In the genomic region with DNA sequence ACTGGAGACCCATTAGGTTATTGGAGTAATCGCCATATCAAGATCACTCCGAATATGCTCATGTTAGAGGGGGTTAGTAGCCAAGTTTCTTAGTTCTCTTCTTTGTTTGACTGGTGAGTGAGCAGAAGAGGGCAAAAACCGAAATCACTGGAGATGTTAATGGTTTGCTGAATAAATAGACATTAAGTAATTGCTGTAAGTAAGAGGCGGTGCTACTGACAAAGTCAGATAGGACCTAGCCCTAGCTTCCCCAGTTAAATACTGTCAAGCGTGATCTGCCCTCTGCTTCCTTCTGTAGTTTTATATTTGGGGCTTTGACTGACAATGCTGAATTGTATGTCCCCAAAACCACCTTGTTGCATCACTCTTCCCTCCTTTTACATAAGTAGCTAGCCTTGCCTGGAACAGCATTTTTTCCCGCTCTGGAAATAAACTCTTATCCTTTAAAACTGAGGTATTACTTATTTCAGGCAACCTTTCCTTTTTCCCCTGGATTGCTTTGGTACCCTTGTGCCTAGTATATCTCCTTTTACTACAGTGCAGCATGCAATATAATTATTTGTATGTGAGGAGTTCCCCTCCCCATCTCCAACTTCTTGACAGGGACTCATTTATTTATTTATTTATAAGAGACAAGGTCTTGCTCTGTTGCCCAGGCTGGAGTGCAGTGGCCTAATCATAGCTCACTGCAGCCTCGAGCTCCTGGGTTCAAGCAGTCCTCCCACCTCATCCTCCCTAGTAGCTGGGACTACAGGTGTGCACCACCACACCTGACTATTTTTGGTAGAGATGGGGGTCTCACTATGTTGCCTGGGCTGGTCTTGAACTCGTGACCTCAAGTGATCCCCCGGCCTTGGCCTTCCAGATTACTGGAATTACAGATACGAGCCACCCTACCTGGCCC, we compare ENCODE assay signal across 9 cellular contexts. TPM values are rescaled to one million over a fixed set of nuclear protein-coding genes. Genes with fewer than 3 reads are reported as not detected.
A peak's percentile ranks its signal among the peaks of the same experiment; 100 is the strongest.
DNase-seq lines count a peak whose midpoint lies in the region; ATAC-seq and TF ChIP-seq lines count a peak whose summit lies in the region.
"Had no signal": no experiment of that assay in that cellular context is flagged by ENCODE, and none has a peak within 500 bp of the region (broad histone marks: within the 10 kb centered on the region; RNA-seq: fewer than 3 reads in every experiment).

No MANE protein-coding gene starts in this region.

- H3K4me3 ChIP-seq in AG04449 (ENCODE audit: low read depth, low read length) (peak overlapping the region; percentile 86), HFF-Myc (replicated peaks; ENCODE audit: low read depth, low read length) (peak overlapping the region; percentile 88), astrocyte of the spinal cord (ENCODE audit: low read depth, low read length) (peak overlapping the region; percentile 79), lung (peak overlapping the region; percentile 77)

- POLR2A ChIA-PET in AG04449 (lab: Yijun Ruan, JAX): interaction anchor here (0.8 kb wide), 1 partner anchor 10 kb away, joined by 3 read pairs; no protein-coding TSS in a partner anchor

- DNase-seq in AG04449 (ENCODE audit: low read depth, low spot score): no peak
- DNase-seq in HFF-Myc (ENCODE audit: extremely low read depth, low read depth): no peak
- DNase-seq in astrocyte of the spinal cord (ENCODE audit: low read depth, low spot score): no peak
- no peak for DNase-seq in lung (ENCODE audit: low spot score)
- DNase-seq in dedifferentiated amniotic fluid mesenchymal stem cell (ENCODE audit: extremely low spot score): no peak
- no peak for DNase-seq in NCI-H345 treated with DMSO at 0.1 percent for 48 hours (lab: John Stamatoyannopoulos, UW; ENCODE audit: unreplicated experiment)
- DNase-seq in sciatic nerve (ENCODE audit: low spot score): no peak
- DNase-seq in central memory CD4-positive, alpha-beta T cell: no peak

- 65 to 68% methylated on average over 10 of the region's 10 CpGs for WGBS in lung, 2 donors

- H3K36me3 ChIP-seq in lung (ENCODE audit: control insufficient read depth in 2 of 2, insufficient read depth in 2 of 2, low read length in 2 of 2): peaks cover 6 to 14% of the 10 kb centered on the region in 2 donors

- ATAC-seq in lung (ENCODE audit: insufficient read depth, low FRiP score): no peak
- no peak for ATAC-seq in sciatic nerve

- in situ Hi-C loops in astrocyte of the spinal cord (cut with HindIII; ENCODE audit: low sequenced_read_pairs): no loop called here

- CTCF ChIA-PET in AG04449 (lab: Yijun Ruan, JAX): interaction anchor here (1.0 to 1.6 kb wide), 2 partner anchors 10 to 12 kb away, joined by 3 to 4 read pairs; no protein-coding TSS in a partner anchor

- peaks cover 0 to 2% of the 10 kb centered on the region in 2 donors for H3K9me3 ChIP-seq in lung (ENCODE audit: control insufficient read depth in 2 of 2, insufficient read depth in 1 of 2, low read length in 1 of 2)
- H3K9me3 ChIP-seq: prostate gland had no signal

- intact Hi-C loops in sciatic nerve (cut with DNase I): no loop called here

- TF ChIP-seq CTCF in AG04449 (IDR thresholded peaks at IDR 0.05; ENCODE audit: insufficient read depth, low read length, missing control alignments) (no peak), HFF-Myc (IDR thresholded peaks at IDR 0.05; ENCODE audit: low read depth, low read length, missing control alignments) (no peak), astrocyte of the spinal cord (IDR thresholded peaks at IDR 0.05; ENCODE audit: low read depth, low read length) (no peak), lung (IDR thresholded peaks at IDR 0.05; ENCODE audit: control extremely low read depth, extremely low read depth) (no peak)

- peaks cover 6% of the 10 kb centered on the region in 2 donors for H3K4me1 ChIP-seq in lung (ENCODE audit: control insufficient read depth in 2 of 2, insufficient read depth in 2 of 2, low read length in 2 of 2)

- H3K27me3 ChIP-seq in lung (ENCODE audit: control insufficient read depth, insufficient read depth): no peaks in the 10 kb centered on the region

- H3K27ac ChIP-seq in lung (ENCODE audit: low read depth in 1 of 2, low read length in 1 of 2): no peak overlapping the region

RNA-seq across cellular contexts. Expression of a gene that starts 1.4 kb away (rescaled TPM):
- total RNA-seq in lung: 10 to 100 TPM; 11.7 to 23.3 TPM
- 10 to 100 TPM; 29.1 to 83.1 TPM for polyA plus RNA-seq in lung
- 12.6 TPM for total RNA-seq in sciatic nerve
